Comparison of ENCODE assay signal across 15 cellular contexts in genomic region chr16:86343733-86344585, GRCh38.
A peak's percentile ranks its signal among the peaks of the same experiment; 100 is the strongest.
DNase-seq lines count a peak whose midpoint lies in the region; ATAC-seq, FAIRE-seq and TF ChIP-seq lines count a peak whose summit lies in the region.
"Had no signal": no experiment of that assay in that cellular context is flagged by ENCODE, and none has a peak within 500 bp of the region (broad histone marks: within the 10 kb centered on the region; RNA-seq: fewer than 3 reads in every experiment).

No MANE protein-coding gene starts in this region.

- H3K56ac ChIP-seq in IMR-90 (ENCODE audit: extremely low read depth, insufficient read depth, low read length) = peak overlapping the region; percentile 72

- H2BK20ac ChIP-seq in IMR-90 (ENCODE audit: low read depth, low read length) = peak overlapping the region; percentile 89

- peak overlapping the region; percentile 93; the same call in 2 of the 3 replicates for H2BK15ac ChIP-seq in IMR-90 (ENCODE audit: low read depth, low read length)

- no CpG with 5 or more reads among the region's 10 CpGs for WGBS in IMR-90 (ENCODE audit: extremely low coverage in 2 of 2, insufficient read length in 1 of 2), 2 experiments
- WGBS in stomach, 5 donors = 13 to 23% (median 19%) methylated on average over 10 of the region's 10 CpGs

- peaks cover 12% of the 10 kb centered on the region for H3K9me1 ChIP-seq in IMR-90 (ENCODE audit: insufficient read depth, low read length)

- H3K27ac ChIP-seq in IMR-90 (ENCODE audit: insufficient read depth, low read length) (peak overlapping the region; percentile 96), astrocyte (ENCODE audit: low read depth, low read length) (peak overlapping the region; percentile 10), stomach (peak overlapping the region; percentile 50 to 92 (median 87)), dorsolateral prefrontal cortex (peak overlapping the region in 28 of 59 donors; percentile 3 to 70 (median 36))

- H4K5ac ChIP-seq in IMR-90 (ENCODE audit: low read depth, low read length) = peak overlapping the region; percentile 95

- H3K23ac ChIP-seq in IMR-90 (ENCODE audit: low read depth, low read length) = peak overlapping the region; percentile 87

- peak overlapping the region; percentile 96 to 97 for H4K8ac ChIP-seq in IMR-90 (ENCODE audit: low read depth in 2 of 2, low read length in 2 of 2)

- H3K9me3 ChIP-seq in IMR-90 (ENCODE audit: control insufficient read depth, insufficient read depth, low read length) = no peaks in the 10 kb centered on the region
- H3K9me3 ChIP-seq in astrocyte (ENCODE audit: insufficient read depth, low read depth, low read length) = peaks cover 3% of the 10 kb centered on the region
- no peaks in the 10 kb centered on the region for H3K9me3 ChIP-seq in stomach

- TF ChIP-seq POLR2A in IMR-90 (IDR thresholded peaks at IDR 0.05; ENCODE audit: low read depth, low read length) (no peak), stomach (IDR thresholded peaks at IDR 0.05) (no peak)

- DNase-seq in IMR-90 (peak; percentile 54), astrocyte (ENCODE audit: low read depth) (peak; percentile 11), iris pigment epithelial cell (ENCODE audit: low read depth) (peak; percentile 23), stomach (no peak), dorsolateral prefrontal cortex (no peak)
- no peak for DNase-seq in activated T-cell treated with anti-CD3 and anti-CD28 coated beads, Interleukin-2, amount 50 U/mL, for 24 hours
- DNase-seq in effector CD4-positive, alpha-beta T cell = no peak
- DNase-seq: activated CD4-positive, alpha-beta T cell treated with anti-CD3 and anti-CD28 coated beads, Interleukin-2, amount 10 ng/mL, durations not matched to agents 24 days and 14 days; CD4-positive, CD25-positive, alpha-beta regulatory T cell; NCI-H2171 treated with DMSO at 0.1 percent for 48 hours; stimulated activated naive CD8-positive, alpha-beta T cell treated with anti-CD3 and anti-CD28 coated beads, Interleukin-15, amount 100 ng/mL, for 72 hours had no signal

- no peak for TF ChIP-seq EP300 in stomach (IDR thresholded peaks at IDR 0.05)

- ATAC-seq in IMR-90 (ENCODE audit: low read depth) (peak; percentile 19), HG02623 (IDR thresholded peaks at IDR 0.05; ENCODE audit: unreplicated experiment) (no peak)
- ATAC-seq: activated T-helper 17 cell treated with anti-CD3 and anti-CD28 coated beads, Interleukin-2, amount 50 U/mL, for 72 hours; esophagus mucosa; HCT116; stimulated activated naive CD8-positive, alpha-beta T cell treated with anti-CD3 and anti-CD28 coated beads, Interleukin-15, amount 100 ng/mL, for 72 hours had no signal

- TF ChIP-seq CTCF in IMR-90 (conservative IDR thresholded peaks at IDR 0.05; ENCODE audit: low read depth, low read length) (no peak), astrocyte (IDR thresholded peaks at IDR 0.05; ENCODE audit: insufficient read depth, low read depth, low read length) (no peak), stomach (IDR thresholded peaks at IDR 0.05) (no peak), dorsolateral prefrontal cortex (IDR thresholded peaks at IDR 0.05 in 54 of 56, conservative IDR thresholded peaks at IDR 0.05 in 2 of 56; ENCODE audit: low read depth in 1 of 56, partially characterized antibody in 56 of 56) (no peak)

- no peak for FAIRE-seq in astrocyte (lab: Jason Lieb, UNC)

- H3K9me3 Mint-ChIP-seq in astrocyte (ENCODE audit: unreplicated experiment) = peaks cover 5% of the 10 kb centered on the region
- no peaks in the 10 kb centered on the region for H3K9me3 Mint-ChIP-seq in activated T-cell treated with anti-CD3 and anti-CD28 coated beads, Interleukin-2, amount 50 U/mL, for 24 hours
- H3K9me3 Mint-ChIP-seq: activated CD4-positive, alpha-beta T cell treated with anti-CD3 and anti-CD28 coated beads, Interleukin-2, amount 10 ng/mL, durations not matched to agents 24 days and 14 days had no signal

- H2AFZ ChIP-seq in IMR-90 (replicated peaks; ENCODE audit: low read length, poor library complexity) (peak overlapping the region; percentile 75), astrocyte (ENCODE audit: low read depth, low read length) (no peak overlapping the region)

- intact Hi-C loops in IMR-90 (cut with micrococcal nuclease) = loop anchor here (1.0 to 2.0 kb wide), 4 partner anchors 53 to 161 kb away; no protein-coding TSS in a partner anchor
- intact Hi-C loops in stomach (cut with DNase I; ENCODE audit: low total_unique reads) = loop anchor here (10.0 kb wide), 1 partner anchor 161 kb away; no protein-coding TSS in a partner anchor
- intact Hi-C loops in dorsolateral prefrontal cortex (cut with DNase I) = loop anchor here in 1 of 2 donors (5.0 kb wide), 1 partner anchor 272 kb away; no protein-coding TSS in a partner anchor

- H2BK5ac ChIP-seq in IMR-90 (ENCODE audit: low read depth, low read length, poor library complexity, severe bottlenecking) = peak overlapping the region; percentile 88

- CTCF ChIA-PET in IMR-90 (lab: Yijun Ruan, JAX) = no interaction called here

- H4K91ac ChIP-seq in IMR-90 (ENCODE audit: insufficient read depth, low read depth, low read length) = peak overlapping the region; percentile 99

- H3K14ac ChIP-seq in IMR-90 (replicated peaks; ENCODE audit: low read depth, low read length) = peak overlapping the region; percentile 91

- BruUV-seq in IMR-90 (replicated peaks; lab: Mats Ljungman, UMichigan) = no TSS peak

- H3K9ac ChIP-seq in IMR-90 (ENCODE audit: low read depth, low read length) (peak overlapping the region; percentile 76), astrocyte (ENCODE audit: low read length) (peak overlapping the region; percentile 62)

- H3K4me3 ChIP-seq in IMR-90 (ENCODE audit: insufficient read depth, low read depth, low read length) = no peak overlapping the region
- peak overlapping the region; percentile 8 for H3K4me3 ChIP-seq in astrocyte (ENCODE audit: insufficient read depth, low read depth, low read length)
- H3K4me3 ChIP-seq in stomach = peak overlapping the region in 1 of 4 donors; percentile 0
- peak overlapping the region in 4 of 59 donors; percentile 11 to 25 (median 14) for H3K4me3 ChIP-seq in dorsolateral prefrontal cortex

- H2BK120ac ChIP-seq in IMR-90 (ENCODE audit: low read depth, low read length) = peak overlapping the region; percentile 96

- no peak for TF ChIP-seq RAD21 in IMR-90 (IDR thresholded peaks at IDR 0.05; ENCODE audit: low read length)

- H3K27me3 ChIP-seq in IMR-90 (ENCODE audit: control insufficient read depth, insufficient read depth, low read length) = no peaks in the 10 kb centered on the region
- H3K27me3 ChIP-seq in astrocyte (ENCODE audit: insufficient read depth, low read length) = peaks cover 5% of the 10 kb centered on the region
- peaks cover 0 to 51% (median 0%) of the 10 kb centered on the region in 3 donors for H3K27me3 ChIP-seq in stomach
- H3K27me3 ChIP-seq in dorsolateral prefrontal cortex = peaks cover 0 to 85% (median 40%) of the 10 kb centered on the region in 45 donors

- peaks cover 4% of the 10 kb centered on the region for H3K4me1 Mint-ChIP-seq in astrocyte (ENCODE audit: low read depth, unreplicated experiment)
- no peaks in the 10 kb centered on the region for H3K4me1 Mint-ChIP-seq in activated T-cell treated with anti-CD3 and anti-CD28 coated beads, Interleukin-2, amount 50 U/mL, for 24 hours (ENCODE audit: low read depth)
- H3K4me1 Mint-ChIP-seq: activated CD4-positive, alpha-beta T cell treated with anti-CD3 and anti-CD28 coated beads, Interleukin-2, amount 10 ng/mL, durations not matched to agents 24 days and 14 days; activated T-helper 17 cell treated with anti-CD3 and anti-CD28 coated beads, Interleukin-2, amount 50 U/mL, for 72 hours; CD4-positive, CD25-positive, alpha-beta regulatory T cell; stimulated activated naive CD8-positive, alpha-beta T cell treated with anti-CD3 and anti-CD28 coated beads, Interleukin-15, amount 100 ng/mL, for 72 hours had no signal

- H3K36me3 Mint-ChIP-seq in astrocyte (ENCODE audit: low read depth, unreplicated experiment) = no peaks in the 10 kb centered on the region
- H3K36me3 Mint-ChIP-seq in activated T-cell treated with anti-CD3 and anti-CD28 coated beads, Interleukin-2, amount 50 U/mL, for 24 hours (ENCODE audit: low read depth) = no peaks in the 10 kb centered on the region
- H3K36me3 Mint-ChIP-seq: CD4-positive, CD25-positive, alpha-beta regulatory T cell had no signal

- H3K4me2 ChIP-seq in IMR-90 (ENCODE audit: low read depth, low read length) (peak overlapping the region; percentile 54), astrocyte (ENCODE audit: low read length) (peak overlapping the region; percentile 76)

- no peak overlapping the region for H3K27ac Mint-ChIP-seq in astrocyte (ENCODE audit: unreplicated experiment)
- no peak overlapping the region for H3K27ac Mint-ChIP-seq in activated T-cell treated with anti-CD3 and anti-CD28 coated beads, Interleukin-2, amount 50 U/mL, for 24 hours
- H3K27ac Mint-ChIP-seq: activated CD4-positive, alpha-beta T cell treated with anti-CD3 and anti-CD28 coated beads, Interleukin-2, amount 10 ng/mL, durations not matched to agents 24 days and 14 days; activated T-helper 17 cell treated with anti-CD3 and anti-CD28 coated beads, Interleukin-2, amount 50 U/mL, for 72 hours; CD4-positive, CD25-positive, alpha-beta regulatory T cell had no signal

- POLR2A ChIA-PET in IMR-90 (lab: Charles Lee; ENCODE audit: unreplicated experiment) = no interaction called here

- peak overlapping the region; percentile 82 for H2AK9ac ChIP-seq in IMR-90 (replicated peaks; ENCODE audit: low read depth, low read length, poor library complexity)

- peak overlapping the region; percentile 94 for H2AK5ac ChIP-seq in IMR-90 (ENCODE audit: low read depth, low read length)

- in situ Hi-C loops in IMR-90 (cut with MboI; ENCODE audit: low sequenced_read_pairs) = no loop called here

- H3K18ac ChIP-seq in IMR-90 (ENCODE audit: low read depth, low read length) = peak overlapping the region; percentile 95

- peak overlapping the region; percentile 96 for H3K4ac ChIP-seq in IMR-90 (ENCODE audit: low read depth, low read length)

- H3K79me1 ChIP-seq in IMR-90 (ENCODE audit: low read depth in 1 of 2, low read length in 2 of 2) = peaks cover 0 to 21% of the 10 kb centered on the region in 2 experiments; a peak in 3 of 4 replicates

- no peak overlapping the region for H3K4me3 Mint-ChIP-seq in astrocyte (ENCODE audit: unreplicated experiment)
- H3K4me3 Mint-ChIP-seq in activated T-cell treated with anti-CD3 and anti-CD28 coated beads, Interleukin-2, amount 50 U/mL, for 24 hours = no peak overlapping the region
- H3K4me3 Mint-ChIP-seq: activated CD4-positive, alpha-beta T cell treated with anti-CD3 and anti-CD28 coated beads, Interleukin-2, amount 10 ng/mL, durations not matched to agents 24 days and 14 days; activated T-helper 17 cell treated with anti-CD3 and anti-CD28 coated beads, Interleukin-2, amount 50 U/mL, for 72 hours; CD4-positive, CD25-positive, alpha-beta regulatory T cell; stimulated activated naive CD8-positive, alpha-beta T cell treated with anti-CD3 and anti-CD28 coated beads, Interleukin-15, amount 100 ng/mL, for 72 hours had no signal

- H3K36me3 ChIP-seq in IMR-90 (ENCODE audit: control insufficient read depth, insufficient read depth, low read length) (no peaks in the 10 kb centered on the region), astrocyte (ENCODE audit: insufficient read depth, low read length) (no peaks in the 10 kb centered on the region), stomach (no peaks in the 10 kb centered on the region)

- dilution Hi-C loops in IMR-90 (cut with HindIII; ENCODE audit: low sequenced_read_pairs, unreplicated experiment) = no loop called here

- no peaks in the 10 kb centered on the region for H3K79me2 ChIP-seq in astrocyte (ENCODE audit: insufficient read depth, low read length)

- H3K4me1 ChIP-seq in IMR-90 (ENCODE audit: control insufficient read depth, insufficient read depth, low read length) (peaks cover 21% of the 10 kb centered on the region), astrocyte (ENCODE audit: insufficient read depth, low read length) (peaks cover 29% of the 10 kb centered on the region), stomach (peaks cover 9 to 27% (median 20%) of the 10 kb centered on the region in 4 donors)

- peaks cover 68% of the 10 kb centered on the region for H3K27me3 Mint-ChIP-seq in astrocyte (ENCODE audit: low read depth, unreplicated experiment)
- H3K27me3 Mint-ChIP-seq in activated T-cell treated with anti-CD3 and anti-CD28 coated beads, Interleukin-2, amount 50 U/mL, for 24 hours = peaks cover 86% of the 10 kb centered on the region

- H4K20me1 ChIP-seq in IMR-90 (ENCODE audit: insufficient read depth, low read length) (no peaks in the 10 kb centered on the region), astrocyte (ENCODE audit: insufficient read depth, low read length) (no peaks in the 10 kb centered on the region)

Comparison
In these comparisons a context has a peak if more than half of its experiments do, and no peak if none do; other contexts are left out.
1. DNase-seq: peak in IMR-90 (single experiment), astrocyte (single experiment) and iris pigment epithelial cell (single experiment); none in stomach (single experiment), activated T-cell treated with anti-CD3 and anti-CD28 coated beads, Interleukin-2, amount 50 U/mL, for 24 hours (single experiment), effector CD4-positive, alpha-beta T cell (single experiment) and dorsolateral prefrontal cortex (0 of 10).